Comparison of ENCODE assay signal across 1 cellular context in the genomic region with DNA sequence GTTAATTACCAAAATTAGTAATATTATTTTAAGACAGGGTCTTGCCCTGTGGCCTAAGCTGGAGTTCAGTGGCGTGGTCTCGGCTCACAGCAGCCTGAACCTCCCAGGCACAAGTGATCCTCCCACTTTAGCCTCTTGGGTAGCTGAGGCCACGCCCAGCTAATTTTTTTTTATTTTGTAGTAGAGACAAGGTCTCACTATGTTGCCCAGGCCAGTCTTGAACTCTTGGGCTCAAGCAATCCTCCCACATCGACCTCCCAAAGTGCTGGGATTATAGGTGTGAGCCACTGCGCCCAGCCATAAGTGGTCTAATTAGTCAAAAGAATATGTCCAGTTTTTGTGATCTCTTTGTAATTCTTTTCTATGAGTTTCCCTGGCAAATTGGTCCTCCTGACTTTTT.
TF ChIP-seq lines count a peak whose summit lies in the region.

No MANE protein-coding gene starts in this region.

TF ChIP-seq in GM23338, 12 proteins besides CTCF, POLR2A, EP300 and RAD21 (continued from another document):
- TF ChIP-seq EZH2 (IDR thresholded peaks at IDR 0.05; ENCODE audit: low read depth, unreplicated experiment), result no peak
- TF ChIP-seq POLR2AphosphoS5 (IDR thresholded peaks at IDR 0.05; ENCODE audit: low read depth), result no peak
